In genomic region chr20:58403272-58403671, GRCh38 we compare ENCODE assay signal across 21 cellular contexts. TPM values are rescaled to one million over a fixed set of nuclear protein-coding genes. Genes with fewer than 3 reads are reported as not detected.
DNase-seq lines count a peak whose midpoint lies in the region; ATAC-seq and TF ChIP-seq lines count a peak whose summit lies in the region.
"Had no signal": no experiment of that assay in that cellular context is flagged by ENCODE, and none has a peak within 500 bp of the region (broad histone marks: within the 10 kb centered on the region; RNA-seq: fewer than 3 reads in every experiment).

No MANE protein-coding gene starts in this region.

- peaks cover 100% of the 10 kb centered on the region for H3K79me2 ChIP-seq in hepatocyte

- H3K4me3 ChIP-seq in neutrophil (ENCODE audit: low read depth in 1 of 2, low read length in 1 of 2) (no peak overlapping the region), hepatocyte (no peak overlapping the region)
- H3K4me3 ChIP-seq: colonic mucosa had no signal

- H3K27me3 ChIP-seq in neutrophil: no peaks in the 10 kb centered on the region
- H3K27me3 ChIP-seq in hepatocyte: no peaks in the 10 kb centered on the region
- H3K27me3 ChIP-seq: colonic mucosa had no signal

- no peaks in the 10 kb centered on the region for H3K9me2 ChIP-seq in hepatocyte (replicated peaks; ENCODE audit: insufficient read depth)

- no peak overlapping the region for H3K27ac Mint-ChIP-seq in activated CD8-positive, alpha-beta memory T cell treated with anti-CD3 and anti-CD28 coated beads, Interleukin-2, amount 10 ng/mL, durations not matched to agents 7 days and 5 days
- H3K27ac Mint-ChIP-seq: activated naive CD4-positive, alpha-beta T cell treated with anti-CD3 and anti-CD28 coated beads for 36 hours had no signal

- no peaks in the 10 kb centered on the region for H3K27me3 Mint-ChIP-seq in activated CD8-positive, alpha-beta memory T cell treated with anti-CD3 and anti-CD28 coated beads, Interleukin-2, amount 10 ng/mL, durations not matched to agents 7 days and 5 days

- 96% methylated on average over 3 of the region's 3 CpGs for WGBS in hepatocyte (ENCODE audit: low lambda C conversion rate, missing lambda C conversion rate)

- peaks cover 35% of the 10 kb centered on the region for H3K4me1 Mint-ChIP-seq in activated CD8-positive, alpha-beta memory T cell treated with anti-CD3 and anti-CD28 coated beads, Interleukin-2, amount 10 ng/mL, durations not matched to agents 7 days and 5 days

- H3K36me3 ChIP-seq in neutrophil (no peaks in the 10 kb centered on the region), hepatocyte (replicated peaks; ENCODE audit: insufficient read depth, low read depth) (no peaks in the 10 kb centered on the region)
- H3K36me3 ChIP-seq: colonic mucosa had no signal

- H2AFZ ChIP-seq in hepatocyte: no peak overlapping the region

- peaks cover 96% of the 10 kb centered on the region for H4K20me1 ChIP-seq in hepatocyte (ENCODE audit: insufficient read depth, poor library complexity, severe bottlenecking)

- CTCF ChIA-PET in activated CD8-positive, alpha-beta memory T cell treated with anti-CD3 and anti-CD28 coated beads, Interleukin-2, amount 10 ng/mL, durations not matched to agents 7 days and 5 days (lab: Charles Lee): no interaction called here

- peak; percentile 19 for ATAC-seq in GM18867 (IDR thresholded peaks at IDR 0.05; ENCODE audit: unreplicated experiment)
- ATAC-seq in GM21526 (IDR thresholded peaks at IDR 0.05; ENCODE audit: low FRiP score, unreplicated experiment): peak; percentile 37
- ATAC-seq in HG03039 (IDR thresholded peaks at IDR 0.05; ENCODE audit: unreplicated experiment): peak; percentile 5
- no peak for ATAC-seq in activated CD8-positive, alpha-beta memory T cell treated with anti-CD3 and anti-CD28 coated beads, Interleukin-2, amount 10 ng/mL, durations not matched to agents 7 days and 5 days
- ATAC-seq in HG02588 (IDR thresholded peaks at IDR 0.05; ENCODE audit: unreplicated experiment): no peak
- ATAC-seq: left cardiac atrium, sciatic nerve had no signal

- no peak overlapping the region for H3K4me3 Mint-ChIP-seq in activated CD8-positive, alpha-beta memory T cell treated with anti-CD3 and anti-CD28 coated beads, Interleukin-2, amount 10 ng/mL, durations not matched to agents 7 days and 5 days
- H3K4me3 Mint-ChIP-seq: activated naive CD4-positive, alpha-beta T cell treated with anti-CD3 and anti-CD28 coated beads for 36 hours had no signal

- TF ChIP-seq CTCF in neutrophil (IDR thresholded peaks at IDR 0.05): no peak
- no peak for TF ChIP-seq CTCF in hepatocyte (IDR thresholded peaks at IDR 0.05; ENCODE audit: poor library complexity)

- H3K4me2 ChIP-seq in hepatocyte: no peak overlapping the region

- H3K27ac ChIP-seq in neutrophil: peak overlapping the region; percentile 8
- no peak overlapping the region for H3K27ac ChIP-seq in hepatocyte
- H3K27ac ChIP-seq: colonic mucosa had no signal

- H3K36me3 Mint-ChIP-seq in activated CD8-positive, alpha-beta memory T cell treated with anti-CD3 and anti-CD28 coated beads, Interleukin-2, amount 10 ng/mL, durations not matched to agents 7 days and 5 days: peaks cover 11% of the 10 kb centered on the region

- no peak for DNase-seq in NCI-H1417 (lab: John Stamatoyannopoulos, UW)
- no peak for DNase-seq in activated CD8-positive, alpha-beta memory T cell treated with anti-CD3 and anti-CD28 coated beads, Interleukin-2, amount 10 ng/mL, durations not matched to agents 7 days and 5 days
- no peak for DNase-seq in hepatocyte (ENCODE audit: low spot score)
- DNase-seq: activated CD4-positive, alpha-beta T cell treated with anti-CD3 and anti-CD28 coated beads for 48 hours; activated naive CD4-positive, alpha-beta T cell treated with anti-CD3 and anti-CD28 coated beads for 36 hours; Caco-2; colonic mucosa; foreskin fibroblast; left cardiac atrium; MM.1S; NCI-H187 treated with DMSO at 0.1 percent for 48 hours; NCI-H510A; SIG-M5; stimulated activated CD4-positive, alpha-beta T cell treated with anti-CD3 and anti-CD28 coated beads, Interleukin-1b, Interleukin-23, amount 100 ng/mL, for 48 hours; T1000 had no signal

- H3K9me3 Mint-ChIP-seq in activated CD8-positive, alpha-beta memory T cell treated with anti-CD3 and anti-CD28 coated beads, Interleukin-2, amount 10 ng/mL, durations not matched to agents 7 days and 5 days (ENCODE audit: low read depth): no peaks in the 10 kb centered on the region
- H3K9me3 Mint-ChIP-seq: activated naive CD4-positive, alpha-beta T cell treated with anti-CD3 and anti-CD28 coated beads for 36 hours had no signal

- H3K4me1 ChIP-seq in neutrophil (ENCODE audit: control insufficient read depth in 1 of 2, insufficient read depth in 1 of 2, low read depth in 1 of 2, low read length in 1 of 2) (peaks cover 13 to 15% of the 10 kb centered on the region in 2 experiments), hepatocyte (ENCODE audit: insufficient read depth) (peaks cover 7% of the 10 kb centered on the region)
- H3K4me1 ChIP-seq: colonic mucosa had no signal

- no peaks in the 10 kb centered on the region for H3K9me3 ChIP-seq in neutrophil
- no peaks in the 10 kb centered on the region for H3K9me3 ChIP-seq in hepatocyte (ENCODE audit: low read depth)
- H3K9me3 ChIP-seq: Caco-2, colonic mucosa had no signal

RNA-seq across cellular contexts. Expression of gene VAPB, which starts 14.2 kb away (rescaled TPM):
- 10 to 100 TPM; 25.5 to 31.3 TPM for total RNA-seq in activated CD8-positive, alpha-beta memory T cell treated with anti-CD3 and anti-CD28 coated beads, Interleukin-2, amount 10 ng/mL, durations not matched to agents 7 days and 5 days
- 26.8 and 32.1 TPM in 2 replicates for total RNA-seq in hepatocyte
- 40.1 and 49.6 TPM in 2 replicates for polyA plus RNA-seq in hepatocyte

Comparison
In these comparisons a context has a peak if more than half of its experiments do, and no peak if none do; other contexts are left out.
1. ATAC-seq: peak in GM18867 (single experiment), GM21526 (single experiment) and HG03039 (single experiment); none in activated CD8-positive, alpha-beta memory T cell treated with anti-CD3 and anti-CD28 coated beads, Interleukin-2, amount 10 ng/mL, durations not matched to agents 7 days and 5 days (single experiment) and HG02588 (single experiment).